8 cellular contexts compared by ENCODE assay signal in genomic region chr12:31749024-31749704, GRCh38. TPM values are rescaled to one million over a fixed set of nuclear protein-coding genes. Genes with fewer than 3 reads are reported as not detected.
A peak's percentile ranks its signal among the peaks of the same experiment; 100 is the strongest.
DNase-seq lines count a peak whose midpoint lies in the region; ATAC-seq and TF ChIP-seq lines count a peak whose summit lies in the region.

No MANE protein-coding gene starts in this region.

- no peak overlapping the region for H3K4me3 ChIP-seq in fibroblast of mammary gland (ENCODE audit: control insufficient read depth, low read depth, low read length)

- TF ChIP-seq CTCF in CD14-positive monocyte (IDR thresholded peaks at IDR 0.05) (no peak), fibroblast of mammary gland (conservative IDR thresholded peaks at IDR 0.05; ENCODE audit: control insufficient read depth, insufficient read depth, low read depth, low read length) (no peak)

- H3K4me1 Mint-ChIP-seq in CD14-positive monocyte: peaks cover 73% of the 10 kb centered on the region
- H3K4me1 Mint-ChIP-seq in activated CD4-positive, alpha-beta memory T cell treated with anti-CD3 and anti-CD28 coated beads for 36 hours (ENCODE audit: low read depth): peaks cover 57% of the 10 kb centered on the region

- peak; percentile 86 for ATAC-seq in GM19351 (IDR thresholded peaks at IDR 0.05; ENCODE audit: unreplicated experiment)
- ATAC-seq in HG03439 (IDR thresholded peaks at IDR 0.05; ENCODE audit: unreplicated experiment): peak; percentile 89

- peak; percentile 93 for DNase-seq in CD14-positive monocyte (ENCODE audit: low spot score)
- DNase-seq in NCI-H345 treated with DMSO at 0.1 percent for 48 hours (lab: John Stamatoyannopoulos, UW; ENCODE audit: unreplicated experiment): peak; percentile 98
- peak; percentile 87 for DNase-seq in activated CD4-positive, alpha-beta memory T cell treated with anti-CD3 and anti-CD28 coated beads for 36 hours
- peak; percentile 98 for DNase-seq in fibroblast of mammary gland (ENCODE audit: low read depth)
- DNase-seq in pons (ENCODE audit: low spot score): peak; percentile 20
- no peak for DNase-seq in NCI-H1694 treated with DMSO at 0.1 percent for 48 hours (lab: John Stamatoyannopoulos, UW)

- peaks cover 0 to 10% (median 4%) of the 10 kb centered on the region in 7 donors for H3K9me3 Mint-ChIP-seq in CD14-positive monocyte
- no peaks in the 10 kb centered on the region for H3K9me3 Mint-ChIP-seq in activated CD4-positive, alpha-beta memory T cell treated with anti-CD3 and anti-CD28 coated beads for 36 hours

- POLR2A ChIA-PET in activated CD4-positive, alpha-beta memory T cell treated with anti-CD3 and anti-CD28 coated beads for 36 hours (lab: Charles Lee): interaction anchor here (1.0 to 1.5 kb wide), 5 partner anchors 13 to 20 kb away, joined by 3 to 5 read pairs (median 3); partner anchors contain the start of gene AMN1

- H3K4me3 Mint-ChIP-seq in CD14-positive monocyte: no peak overlapping the region
- no peak overlapping the region for H3K4me3 Mint-ChIP-seq in activated CD4-positive, alpha-beta memory T cell treated with anti-CD3 and anti-CD28 coated beads for 36 hours

- H3K27ac Mint-ChIP-seq in CD14-positive monocyte: peak overlapping the region; percentile 97 to 99 (median 99)
- peak overlapping the region; percentile 63 for H3K27ac Mint-ChIP-seq in activated CD4-positive, alpha-beta memory T cell treated with anti-CD3 and anti-CD28 coated beads for 36 hours

- intact Hi-C loops in CD14-positive monocyte (cut with micrococcal nuclease): loop anchor here (5.0 to 10.0 kb wide), 3 partner anchors 83 to 736 kb away; no protein-coding TSS in a partner anchor
- intact Hi-C loops in activated CD4-positive, alpha-beta memory T cell treated with anti-CD3 and anti-CD28 coated beads for 36 hours (cut with micrococcal nuclease): loop anchor here (1.0 to 5.0 kb wide), 11 partner anchors 13 to 508 kb away; partner anchors contain the start of genes AMN1 and ETFBKMT

- peaks cover 0 to 2% (median 0%) of the 10 kb centered on the region in 3 donors for H3K27me3 Mint-ChIP-seq in CD14-positive monocyte (ENCODE audit: low read depth in 3 of 3)
- no peaks in the 10 kb centered on the region for H3K27me3 Mint-ChIP-seq in activated CD4-positive, alpha-beta memory T cell treated with anti-CD3 and anti-CD28 coated beads for 36 hours

- H3K36me3 Mint-ChIP-seq in CD14-positive monocyte: peaks cover 0 to 8% of the 10 kb centered on the region in 2 donors
- no peaks in the 10 kb centered on the region for H3K36me3 Mint-ChIP-seq in activated CD4-positive, alpha-beta memory T cell treated with anti-CD3 and anti-CD28 coated beads for 36 hours

- CTCF ChIA-PET in activated CD4-positive, alpha-beta memory T cell treated with anti-CD3 and anti-CD28 coated beads for 36 hours (lab: Charles Lee): interaction anchor here (1.1 kb wide), 1 partner anchor 90 kb away, joined by 3 read pairs; no protein-coding TSS in a partner anchor

RNA-seq across cellular contexts. Expression of gene AMN1, which starts 20.3 kb away (rescaled TPM):
- polyA plus RNA-seq in CD14-positive monocyte: 1 to 10 TPM; 7.4 to 7.8 TPM
- 1 to 10 TPM; 3.2 to 4.7 TPM for total RNA-seq in activated CD4-positive, alpha-beta memory T cell treated with anti-CD3 and anti-CD28 coated beads for 36 hours
